Comparison of ENCODE assay signal across 12 cellular contexts in genomic region chr2:10584843-10585475, GRCh38.
DNase-seq lines count a peak whose midpoint lies in the region; ATAC-seq and TF ChIP-seq lines count a peak whose summit lies in the region.
"Had no signal": no experiment of that assay in that cellular context is flagged by ENCODE, and none has a peak within 500 bp of the region (broad histone marks: within the 10 kb centered on the region; RNA-seq: fewer than 3 reads in every experiment).

No MANE protein-coding gene starts in this region.

- peak overlapping the region; percentile 53 for H3K27ac ChIP-seq in SK-N-MC
- H3K27ac ChIP-seq: uterus had no signal

- CTCF ChIA-PET in T-cell (lab: Charles Lee) = interaction anchor here in 1 of 2 donors (0.6 kb wide), 1 partner anchor 18 kb away, joined by 3 read pairs; no protein-coding TSS in a partner anchor
- CTCF ChIA-PET in GM10248 (lab: Yijun Ruan, JAX) = interaction anchor here (1.0 kb wide), 1 partner anchor 32 kb away, joined by 3 read pairs; no protein-coding TSS in a partner anchor

- no peak for ATAC-seq in T-cell (replicated peaks in 1 of 4)

- H3K9me3 Mint-ChIP-seq in progenitor cell of endocrine pancreas (ENCODE audit: low read depth) (no peaks in the 10 kb centered on the region), T-cell (no peaks in the 10 kb centered on the region)

- no peaks in the 10 kb centered on the region for H3K9me3 ChIP-seq in SK-N-MC (ENCODE audit: low read depth, low read length)
- H3K9me3 ChIP-seq: uterus had no signal

- TF ChIP-seq CTCF in progenitor cell of endocrine pancreas (IDR thresholded peaks at IDR 0.05; ENCODE audit: unreplicated experiment) = no peak
- no peak for TF ChIP-seq CTCF in GM10248 (IDR thresholded peaks at IDR 0.05; ENCODE audit: control extremely low read depth, extremely low read depth, low read depth, missing control alignments)

- H3K27me3 Mint-ChIP-seq in progenitor cell of endocrine pancreas (peaks cover 13% of the 10 kb centered on the region), T-cell (no peaks in the 10 kb centered on the region)

- H3K9ac ChIP-seq in SK-N-MC (ENCODE audit: insufficient read length) = no peak overlapping the region

- peaks cover 46% of the 10 kb centered on the region for H3K4me1 Mint-ChIP-seq in progenitor cell of endocrine pancreas (ENCODE audit: low read depth)
- H3K4me1 Mint-ChIP-seq in T-cell = peaks cover 7 to 21% (median 8%) of the 10 kb centered on the region in 3 donors

- H3K4me3 Mint-ChIP-seq in progenitor cell of endocrine pancreas (ENCODE audit: low read depth) = no peak overlapping the region
- no peak overlapping the region for H3K4me3 Mint-ChIP-seq in T-cell

- peak overlapping the region; percentile 91 for H3K27ac Mint-ChIP-seq in progenitor cell of endocrine pancreas
- peak overlapping the region in 1 of 2 donors; percentile 24 for H3K27ac Mint-ChIP-seq in T-cell

- peaks cover 50% of the 10 kb centered on the region for H3K36me3 ChIP-seq in SK-N-MC (ENCODE audit: insufficient read depth, low read length)
- H3K36me3 ChIP-seq: uterus had no signal

- DNase-seq in GM04503 (ENCODE audit: low read depth) = peak; percentile 80
- no peak for DNase-seq in SK-N-MC (ENCODE audit: low read depth, low spot score)
- peak; percentile 90 for DNase-seq in fibroblast of peridontal ligament (ENCODE audit: extremely low read depth)
- DNase-seq in progenitor cell of endocrine pancreas (ENCODE audit: low spot score, unreplicated experiment) = no peak
- no peak for DNase-seq in T-cell
- no peak for DNase-seq in SK-N-DZ (ENCODE audit: low spot score)
- DNase-seq in GM10248 (ENCODE audit: extremely low spot score) = no peak
- DNase-seq in NCI-H1105 treated with DMSO at 0.1 percent for 48 hours (lab: John Stamatoyannopoulos, UW) = no peak
- DNase-seq: activated CD4-positive, alpha-beta T cell treated with anti-CD3 and anti-CD28 coated beads for 48 hours; NCI-H524; stimulated activated CD4-positive, alpha-beta T cell treated with anti-CD3 and anti-CD28 coated beads, Interleukin-4, amount 100 ng/mL, for 24 hours; uterus had no signal

- no peak overlapping the region for H3K4me3 ChIP-seq in SK-N-MC
- H3K4me3 ChIP-seq: uterus had no signal

- H3K36me3 Mint-ChIP-seq in progenitor cell of endocrine pancreas (ENCODE audit: insufficient read depth) = peaks cover 18% of the 10 kb centered on the region
- peaks cover 62% of the 10 kb centered on the region for H3K36me3 Mint-ChIP-seq in T-cell

- POLR2A ChIA-PET in T-cell (lab: Charles Lee) = no interaction called here
- POLR2A ChIA-PET in GM10248 (lab: Yijun Ruan, JAX) = no interaction called here

Comparison
In these comparisons a context has a peak if more than half of its experiments do, and no peak if none do; other contexts are left out.
1. DNase-seq: peak in GM04503 (single experiment) and fibroblast of peridontal ligament (single experiment); none in SK-N-MC (single experiment), progenitor cell of endocrine pancreas (single experiment), T-cell (0 of 34), SK-N-DZ (single experiment), GM10248 (single experiment) and NCI-H1105 treated with DMSO at 0.1 percent for 48 hours (single experiment).